ENCODE assay signal across 12 cellular contexts in the genomic region with DNA sequence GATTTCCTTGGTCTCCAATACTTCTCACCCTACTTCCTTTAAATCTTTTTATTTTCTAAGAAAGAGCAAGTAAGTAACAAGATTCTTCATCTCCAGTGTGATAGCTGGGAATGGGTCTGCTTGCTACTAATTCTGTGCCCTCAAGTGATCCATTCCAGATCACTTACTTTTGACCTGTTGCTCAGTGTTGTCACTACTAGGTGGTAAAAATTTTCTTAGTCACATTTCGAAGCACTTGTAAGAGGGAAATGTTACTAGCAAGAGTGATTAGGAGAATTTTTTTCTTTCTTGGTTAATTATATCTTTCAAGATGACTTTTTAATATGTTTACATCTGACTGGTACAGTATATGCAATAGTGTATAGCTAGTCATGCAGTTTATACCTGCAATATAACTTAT. TPM values are rescaled to one million over a fixed set of nuclear protein-coding genes. Genes with fewer than 3 reads are reported as not detected.
DNase-seq lines count a peak whose midpoint lies in the region; ATAC-seq and TF ChIP-seq lines count a peak whose summit lies in the region.
"Had no signal": no experiment of that assay in that cellular context is flagged by ENCODE, and none has a peak within 500 bp of the region (broad histone marks: within the 10 kb centered on the region; RNA-seq: fewer than 3 reads in every experiment).

No MANE protein-coding gene starts in this region.

- H3K36me3 ChIP-seq in SK-N-SH (replicated peaks in 1 of 2; ENCODE audit: control insufficient read depth in 1 of 2, insufficient read depth in 2 of 2, low read length in 1 of 2) (peaks cover 48 to 58% of the 10 kb centered on the region in 2 experiments), PC-3 (ENCODE audit: low read depth, low read length) (peaks cover 40% of the 10 kb centered on the region), psoas muscle (ENCODE audit: insufficient read depth in 1 of 2, low read depth in 1 of 2) (peaks cover 4 to 48% of the 10 kb centered on the region in 2 donors), mucosa of descending colon (ENCODE audit: low read depth) (peaks cover 6% of the 10 kb centered on the region)

- no peak for TF ChIP-seq CTCF in SK-N-SH (IDR thresholded peaks at IDR 0.05)
- no peak for TF ChIP-seq CTCF in PC-3 (conservative IDR thresholded peaks at IDR 0.05; ENCODE audit: low read depth, low read length)
- TF ChIP-seq CTCF in epithelial cell of proximal tubule (conservative IDR thresholded peaks at IDR 0.05; ENCODE audit: low read depth, low read length) = no peak
- no peak for TF ChIP-seq CTCF in psoas muscle (IDR thresholded peaks at IDR 0.05)
- no peak for TF ChIP-seq CTCF in mucosa of descending colon (IDR thresholded peaks at IDR 0.05)

- no peak for ATAC-seq in SK-N-SH treated with all-trans-retinoic acid at 6 μM for 48 hours
- no peak for ATAC-seq in PC-3
- no peak for ATAC-seq in psoas muscle
- no peak for ATAC-seq in mucosa of descending colon

- peak overlapping the region in 1 of 2 experiments; percentile 21; a peak in 1 of 4 replicates for H3K4me3 ChIP-seq in SK-N-SH (ENCODE audit: low read depth in 2 of 2, low read length in 1 of 2)
- peak overlapping the region; percentile 84 for H3K4me3 ChIP-seq in PC-3 (ENCODE audit: low read length)
- peak overlapping the region; percentile 8 for H3K4me3 ChIP-seq in epithelial cell of proximal tubule (ENCODE audit: low read depth, low read length)
- peak overlapping the region; percentile 96 for H3K4me3 ChIP-seq in psoas muscle
- no peak overlapping the region for H3K4me3 ChIP-seq in mucosa of descending colon

- no peak for TF ChIP-seq RAD21 in SK-N-SH (IDR thresholded peaks at IDR 0.05; ENCODE audit: low read length)

- DNase-seq in SK-N-SH (no peak), PC-3 (no peak), epithelial cell of proximal tubule (ENCODE audit: low read depth) (no peak), psoas muscle (no peak), SW480 (ENCODE audit: low spot score) (no peak), GOT3 (lab: John Stamatoyannopoulos, UW) (no peak), mucosa of descending colon (no peak)
- DNase-seq: kidney glomerular epithelial cell, NCI-H1105 treated with DMSO at 0.1 percent for 48 hours had no signal

- 95% methylated on average over 1 of the region's 1 CpG for WGBS in SK-N-SH (ENCODE audit: low lambda C conversion rate)
- WGBS in psoas muscle, 3 donors = 87 to 89% (median 87%) methylated on average over 1 of the region's 1 CpG

- H3K79me2 ChIP-seq in SK-N-SH (ENCODE audit: insufficient read depth) (peaks cover 94% of the 10 kb centered on the region), PC-3 (ENCODE audit: low read length) (peaks cover 91% of the 10 kb centered on the region)

- H3K9ac ChIP-seq in SK-N-SH (no peak overlapping the region), PC-3 (ENCODE audit: low read length) (peak overlapping the region; percentile 99; the same call in 1 of the 2 replicates)

- H3F3A ChIP-seq in SK-N-SH (replicated peaks; ENCODE audit: insufficient read depth) (peaks cover 3% of the 10 kb centered on the region), PC-3 (ENCODE audit: low read length, unreplicated experiment) (no peaks in the 10 kb centered on the region)

- no peak overlapping the region; a peak in 1 of 4 replicates for H3K27ac ChIP-seq in SK-N-SH (ENCODE audit: low read depth in 2 of 2, low read length in 1 of 2)
- no peak overlapping the region for H3K27ac ChIP-seq in PC-3 (ENCODE audit: low read length)
- peak overlapping the region; percentile 99 for H3K27ac ChIP-seq in psoas muscle
- H3K27ac ChIP-seq: 22Rv1 had no signal

- intact Hi-C loops in PC-3 (cut with micrococcal nuclease) (no loop called here), psoas muscle (cut with DNase I) (loop anchor here in 1 of 2 donors (5.0 kb wide), 1 partner anchor 334 kb away; a partner anchor contains a TSS), mucosa of descending colon (cut with DNase I, micrococcal nuclease) (no loop called here)

- TF ChIP-seq EP300 in SK-N-SH (IDR thresholded peaks at IDR 0.05; ENCODE audit: borderline replicate concordance in 1 of 2, low read depth in 1 of 2, low read length in 1 of 2) = no peak

- BruUV-seq in PC-3 (replicated peaks; lab: Mats Ljungman, UMichigan) = no TSS peak

- H3K4me2 ChIP-seq in SK-N-SH (peak overlapping the region; percentile 76), PC-3 (ENCODE audit: low read length) (peak overlapping the region; percentile 91)

- H3K9me3 ChIP-seq in SK-N-SH (no peaks in the 10 kb centered on the region), PC-3 (ENCODE audit: low read length) (no peaks in the 10 kb centered on the region), psoas muscle (no peaks in the 10 kb centered on the region), mucosa of descending colon (no peaks in the 10 kb centered on the region)

- H2AFZ ChIP-seq in SK-N-SH (ENCODE audit: low read depth) = no peak overlapping the region
- H2AFZ ChIP-seq in PC-3 (ENCODE audit: low read length) = no peak overlapping the region

- H4K20me1 ChIP-seq in SK-N-SH (ENCODE audit: insufficient read depth) (peaks cover 55% of the 10 kb centered on the region), PC-3 (ENCODE audit: low read length) (peaks cover 42% of the 10 kb centered on the region)

- POLR2A ChIA-PET in SK-N-SH (lab: Yijun Ruan, JAX) (interaction anchor here (0.6 to 1.6 kb wide), 3 partner anchors 12 to 233 kb away, joined by 3 to 5 read pairs (median 4); a partner anchor contains a TSS), PC-3 (lab: Charles Lee; ENCODE audit: unreplicated experiment) (no interaction called here)

- no peaks in the 10 kb centered on the region for H3K27me3 ChIP-seq in SK-N-SH (ENCODE audit: insufficient read depth)
- H3K27me3 ChIP-seq in PC-3 (ENCODE audit: low read length) = no peaks in the 10 kb centered on the region
- H3K27me3 ChIP-seq in psoas muscle (ENCODE audit: insufficient read depth in 3 of 3, low read length in 2 of 3) = no peaks in the 10 kb centered on the region

- CTCF ChIA-PET in SK-N-SH (lab: Yijun Ruan, JAX) = interaction anchor here (0.8 to 2.7 kb wide), 6 partner anchors 14 to 112 kb away, joined by 3 to 9 read pairs (median 4); no protein-coding TSS in a partner anchor
- CTCF ChIA-PET in PC-3 (lab: Charles Lee) = no interaction called here

- H3K4me1 ChIP-seq in SK-N-SH (ENCODE audit: control insufficient read depth in 1 of 2, insufficient read depth in 2 of 2, low read depth in 1 of 2, low read length in 1 of 2) (peaks cover 16 to 30% of the 10 kb centered on the region in 2 experiments), PC-3 (ENCODE audit: insufficient read depth, low read length) (peaks cover 39% of the 10 kb centered on the region), psoas muscle (peaks cover 46% of the 10 kb centered on the region), mucosa of descending colon (ENCODE audit: low read depth) (peaks cover 26% of the 10 kb centered on the region)

- no peaks in the 10 kb centered on the region for H3K9me2 ChIP-seq in SK-N-SH
- H3K9me2 ChIP-seq in PC-3 (replicated peaks; ENCODE audit: low read length) = no peaks in the 10 kb centered on the region

TF ChIP-seq in SK-N-SH, 30 proteins besides CTCF, POLR2A, EP300 and RAD21 (continues in another document):
- no peak for TF ChIP-seq GABPA (IDR thresholded peaks at IDR 0.05; ENCODE audit: low read depth)
- TF ChIP-seq RCOR1 (IDR thresholded peaks at IDR 0.05; ENCODE audit: low read length) = no peak
- TF ChIP-seq TAF1 (IDR thresholded peaks at IDR 0.05; ENCODE audit: borderline replicate concordance, low read depth, low read length) = no peak
- TF ChIP-seq SMC3 (IDR thresholded peaks at IDR 0.05; ENCODE audit: low read depth, low read length) = no peak
- no peak for TF ChIP-seq NRF1 (IDR thresholded peaks at IDR 0.05; ENCODE audit: low read depth, low read length)
- no peak for TF ChIP-seq GATA2 (CRISPR knock-in tag; IDR thresholded peaks at IDR 0.05)
- TF ChIP-seq FOXJ3 (CRISPR knock-in tag; IDR thresholded peaks at IDR 0.05) = no peak

TF ChIP-seq in SK-N-SH treated with all-trans-retinoic acid at 6 μM for 48 hours, 23 proteins besides CTCF, POLR2A, EP300 and RAD21 (continues in another document):
- no peak for TF ChIP-seq GLIS3 (CRISPR knock-in tag; IDR thresholded peaks at IDR 0.05)
- TF ChIP-seq ZFP30 (CRISPR knock-in tag; IDR thresholded peaks at IDR 0.05) = no peak
- TF ChIP-seq ZNF8 (CRISPR knock-in tag; IDR thresholded peaks at IDR 0.05) = no peak

RNA-seq across cellular contexts. Expression of a gene that starts 2.2 kb away (rescaled TPM):
- polyA plus RNA-seq in SK-N-SH (2012; rRNA removed) (146 and 161 TPM in 2 replicates), psoas muscle (10 to 100 TPM; 45.8 to 92.0 (median 81.9) TPM)
- 111 and 115 TPM in 2 replicates for polyA plus RNA-seq in SK-N-SH (2012; cell fraction: cytosol; rRNA removed)
- 191 and 357 TPM in 2 replicates for polyA plus RNA-seq in SK-N-SH (2012; cell fraction: nucleus; rRNA removed)
- total RNA-seq in PC-3 (2014; rRNA removed) (128 and 193 TPM in 2 replicates), epithelial cell of proximal tubule (56.4 and 74.7 TPM in 2 replicates), psoas muscle (100 to 1,000 TPM in 1 of 4 donors, 10 to 100 TPM in 3; 83.9 to 121 (median 87.5) TPM), mucosa of descending colon (100 to 1,000 TPM in 1 of 3 donors, 10 to 100 TPM in 2; 92.7 to 119 (median 99.3) TPM)

RNA-seq across cellular contexts. Expression of a gene that starts 16.8 kb away (rescaled TPM):
- polyA plus RNA-seq in SK-N-SH (2012; rRNA removed) (not detected in 2 replicates), psoas muscle (not detected)
- not detected in 2 replicates for polyA plus RNA-seq in SK-N-SH (2012; cell fraction: cytosol; rRNA removed)
- not detected in 2 replicates for polyA plus RNA-seq in SK-N-SH (2012; cell fraction: nucleus; rRNA removed)
- total RNA-seq in PC-3 (2014; rRNA removed) (not detected in 2 replicates), epithelial cell of proximal tubule (not detected in 2 replicates), psoas muscle (not detected), mucosa of descending colon (not detected)
- polyA plus RNA-seq: thymus had no signal

RNA-seq across cellular contexts. Expression of a gene that starts 31.0 kb away (rescaled TPM):
- polyA plus RNA-seq in SK-N-SH (2012; rRNA removed) = 324 and 359 TPM in 2 replicates
- 391 and 506 TPM in 2 replicates for polyA plus RNA-seq in SK-N-SH (2012; cell fraction: cytosol; rRNA removed)
- 163 and 260 TPM in 2 replicates for polyA plus RNA-seq in SK-N-SH (2012; cell fraction: nucleus; rRNA removed)
- total RNA-seq in PC-3 (2014; rRNA removed) = 428 and 524 TPM in 2 replicates
- total RNA-seq in epithelial cell of proximal tubule = 569 and 700 TPM in 2 replicates
- 1,000 to 10,000 TPM; 2,192 to 3,898 (median 3,031) TPM for total RNA-seq in psoas muscle
- 1,000 to 10,000 TPM; 1,778 to 2,728 (median 2,516) TPM for polyA plus RNA-seq in psoas muscle
- total RNA-seq in mucosa of descending colon = 100 to 1,000 TPM; 260 to 585 (median 412) TPM

RNA-seq across cellular contexts. Expression of a gene that starts 49.5 kb away (rescaled TPM):
- 74.1 and 106 TPM in 2 replicates for polyA plus RNA-seq in SK-N-SH (2012; rRNA removed)
- 69.9 and 85.7 TPM in 2 replicates for polyA plus RNA-seq in SK-N-SH (2012; cell fraction: cytosol; rRNA removed)
- 88.9 and 96.0 TPM in 2 replicates for polyA plus RNA-seq in SK-N-SH (2012; cell fraction: nucleus; rRNA removed)
- total RNA-seq in PC-3 (2014; rRNA removed) = 230 and 281 TPM in 2 replicates
- 86.1 and 149 TPM in 2 replicates for total RNA-seq in epithelial cell of proximal tubule
- total RNA-seq in psoas muscle = 100 to 1,000 TPM; 122 to 148 (median 136) TPM
- polyA plus RNA-seq in psoas muscle = 100 to 1,000 TPM; 110 to 154 (median 143) TPM
- total RNA-seq in mucosa of descending colon = 10 to 100 TPM; 60.8 to 66.3 (median 64.5) TPM
